2 cellular contexts compared by ENCODE assay signal in the genomic region with DNA sequence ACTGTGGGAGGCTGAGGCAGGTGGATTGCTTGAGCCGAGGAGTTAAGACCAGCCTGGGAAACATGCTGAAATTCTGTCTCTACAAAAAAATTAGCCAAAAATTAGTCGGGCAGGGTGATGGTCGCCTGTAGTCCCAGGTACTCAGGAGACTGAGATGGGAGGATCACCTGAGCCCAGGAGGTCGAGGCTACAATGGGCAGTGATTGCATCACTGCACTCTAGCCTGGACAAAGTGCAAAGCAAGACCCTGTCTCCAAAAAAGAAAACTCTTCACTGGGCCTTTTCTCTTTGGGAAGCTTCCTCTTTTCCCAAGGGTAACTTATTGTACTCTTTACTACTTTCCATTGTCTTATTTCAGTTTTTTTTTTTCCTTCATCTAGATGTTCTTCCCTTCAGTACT.
TF ChIP-seq lines count a peak whose summit lies in the region.

No MANE protein-coding gene starts in this region.

TF ChIP-seq in GM23338, 12 proteins besides CTCF, POLR2A, EP300 and RAD21:
- TF ChIP-seq ZNF462 (CRISPR knock-in tag; IDR thresholded peaks at IDR 0.05) (no peak), ZNF114 (CRISPR knock-in tag; IDR thresholded peaks at IDR 0.05) (no peak), NANOG (IDR thresholded peaks at IDR 0.05; ENCODE audit: borderline replicate concordance) (no peak)

TF ChIP-seq in H1, 55 proteins besides CTCF, POLR2A, EP300 and RAD21:
- TF ChIP-seq POLR2AphosphoS5 (IDR thresholded peaks at IDR 0.05; ENCODE audit: low read depth, low read length) (no peak), CEBPB (IDR thresholded peaks at IDR 0.05; ENCODE audit: low read depth, low read length) (peak; percentile 31; the same call in 1 of the 2 replicates)
TF ChIP-seq in H1: peak in this region for 1.
